In the genomic region with DNA sequence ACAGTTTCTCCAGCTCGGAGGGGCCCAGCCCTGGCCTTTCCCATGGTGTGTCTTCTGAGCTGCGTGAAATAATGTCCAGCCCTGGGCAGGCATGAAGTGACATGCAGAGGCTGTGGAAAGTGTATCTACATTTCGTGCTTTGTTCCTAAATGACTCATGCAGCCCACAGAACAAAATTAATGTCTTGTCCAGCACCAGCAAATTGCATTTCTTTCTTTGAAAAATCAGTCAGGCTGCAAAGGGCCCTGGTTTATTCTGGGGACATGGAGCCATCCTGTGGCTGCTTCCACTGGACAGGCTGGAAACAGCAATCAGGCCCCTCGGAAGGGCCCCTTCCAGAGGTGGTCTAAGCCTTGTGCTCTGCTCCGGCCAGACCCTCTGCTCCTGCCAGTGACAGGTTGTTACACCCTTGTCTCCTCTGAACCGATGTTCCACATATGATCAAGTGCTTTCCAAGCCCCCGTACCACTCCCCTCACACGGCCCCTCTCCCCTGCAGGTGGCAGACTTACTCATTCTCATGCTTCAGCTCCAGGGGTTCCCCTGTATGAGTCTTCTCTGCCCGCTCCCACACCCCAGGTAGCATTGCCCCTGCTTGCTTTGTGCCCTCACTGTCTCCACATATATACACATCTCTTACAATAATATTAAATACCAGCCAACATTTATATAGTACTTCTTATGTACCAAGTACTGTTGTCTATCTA, we compare ENCODE assay signal across 11 cellular contexts. TPM values are rescaled to one million over a fixed set of nuclear protein-coding genes. Genes with fewer than 3 reads are reported as not detected.
DNase-seq lines count a peak whose midpoint lies in the region; ATAC-seq, FAIRE-seq and TF ChIP-seq lines count a peak whose summit lies in the region.
"Had no signal": no experiment of that assay in that cellular context is flagged by ENCODE, and none has a peak within 500 bp of the region (broad histone marks: within the 10 kb centered on the region; RNA-seq: fewer than 3 reads in every experiment).

No MANE protein-coding gene starts in this region.

- WGBS in endodermal cell (ENCODE audit: insufficient coverage in 1 of 2, insufficient read length in 1 of 2), 2 experiments = 84 to 85% methylated on average over 7 to 9 of the region's 9 CpGs

- ATAC-seq in GM19025 (IDR thresholded peaks at IDR 0.05; ENCODE audit: low read depth, unreplicated experiment) (peak; percentile 18), HG03439 (IDR thresholded peaks at IDR 0.05; ENCODE audit: unreplicated experiment) (peak; percentile 33)

- FAIRE-seq in GM12892 (lab: Jason Lieb, UNC) = peak; percentile 84
- FAIRE-seq: colon had no signal

- H3K9ac ChIP-seq in endodermal cell (ENCODE audit: extremely low read depth, low read length, poor library complexity, severe bottlenecking) = no peak overlapping the region

- peaks cover 3% of the 10 kb centered on the region for H3K4me1 ChIP-seq in endodermal cell (ENCODE audit: control insufficient read depth, insufficient read depth, low read length)

- no peak overlapping the region for H3K4me3 ChIP-seq in endodermal cell (ENCODE audit: low read length)
- H3K4me3 ChIP-seq: lung had no signal

- H3K27me3 ChIP-seq in endodermal cell (ENCODE audit: control insufficient read depth, insufficient read depth, low read length, poor library complexity, severe bottlenecking) = no peaks in the 10 kb centered on the region

- no peak for DNase-seq in GM12892 (ENCODE audit: insufficient read length)
- DNase-seq in endodermal cell = no peak
- DNase-seq in AML-193 (lab: John Stamatoyannopoulos, UW) = no peak
- DNase-seq in activated effector memory CD4-positive, alpha-beta T cell treated with Interleukin-2 at 50 U/mL for 16 hours = no peak
- DNase-seq in stimulated activated naive CD4-positive, alpha-beta T cell treated with Interleukin-2 at 50 U/mL for 16 hours (lab: John Stamatoyannopoulos, UW) = no peak
- DNase-seq: NCI-H526, posterior cingulate gyrus had no signal

- H3K27ac Mint-ChIP-seq in endodermal cell = no peak overlapping the region

- H3K27ac ChIP-seq in endodermal cell (ENCODE audit: low read depth, low read length) = no peak overlapping the region

- no peaks in the 10 kb centered on the region for H3K36me3 Mint-ChIP-seq in endodermal cell (ENCODE audit: low read depth)

- H3K4me3 Mint-ChIP-seq in endodermal cell = no peak overlapping the region

- H3K9me3 ChIP-seq in endodermal cell (ENCODE audit: control insufficient read depth, low read length) = no peaks in the 10 kb centered on the region

- no peaks in the 10 kb centered on the region for H3K4me1 Mint-ChIP-seq in endodermal cell

- peak; percentile 38 for TF ChIP-seq CTCF in endodermal cell (conservative IDR thresholded peaks at IDR 0.05)

- H3K36me3 ChIP-seq in endodermal cell (ENCODE audit: control insufficient read depth, insufficient read depth, low read length) = no peaks in the 10 kb centered on the region

- TF ChIP-seq POLR2A in GM12892 (IDR thresholded peaks at IDR 0.05; ENCODE audit: low read depth, low read length) = no peak

- peaks cover 7% of the 10 kb centered on the region for H3K27me3 Mint-ChIP-seq in endodermal cell (ENCODE audit: insufficient read depth)

- no peaks in the 10 kb centered on the region for H3K9me3 Mint-ChIP-seq in endodermal cell

RNA-seq across cellular contexts. Expression of a gene that starts 33.7 kb away (rescaled TPM):
- 2.9 TPM for polyA plus RNA-seq in GM12892 (2012; ENCODE audit: missing spikeins)
- 1 to 10 TPM; 2.0 to 2.4 TPM for total RNA-seq in endodermal cell
- polyA plus RNA-seq in endodermal cell (2013, experiment 1 of 2) = 2.9 TPM
- 2.7 TPM for polyA plus RNA-seq in endodermal cell (2013, experiment 2 of 2)

RNA-seq across cellular contexts. Expression of a gene that starts 56.6 kb away (rescaled TPM):
- 10.8 TPM for polyA plus RNA-seq in GM12892 (2012; ENCODE audit: missing spikeins)
- 10 to 100 TPM; 11.9 to 14.0 TPM for total RNA-seq in endodermal cell
- polyA plus RNA-seq in endodermal cell (2013, experiment 1 of 2) = 18.8 TPM
- polyA plus RNA-seq in endodermal cell (2013, experiment 2 of 2) = 20.2 TPM

RNA-seq across cellular contexts. Expression of a gene that starts 60.0 kb away (rescaled TPM):
- polyA plus RNA-seq in GM12892 (2012; ENCODE audit: missing spikeins) = 37.1 TPM
- 10 to 100 TPM; 59.8 to 81.5 TPM for total RNA-seq in endodermal cell
- polyA plus RNA-seq in endodermal cell (2013, experiment 1 of 2) = 76.4 TPM
- polyA plus RNA-seq in endodermal cell (2013, experiment 2 of 2) = 68.8 TPM
